ENCODE assay signal across 11 cellular contexts in genomic region chr12:3218846-3219632, GRCh38.
A peak's percentile ranks its signal among the peaks of the same experiment; 100 is the strongest.
DNase-seq lines count a peak whose midpoint lies in the region; ATAC-seq, FAIRE-seq and TF ChIP-seq lines count a peak whose summit lies in the region.
"Had no signal": no experiment of that assay in that cellular context is flagged by ENCODE, and none has a peak within 500 bp of the region (broad histone marks: within the 10 kb centered on the region; RNA-seq: fewer than 3 reads in every experiment).

No MANE protein-coding gene starts in this region.

- H2AFZ ChIP-seq in endothelial cell of umbilical vein (ENCODE audit: low read depth, low read length), result no peak overlapping the region

- WGBS in prostate gland, result 44% methylated on average over 18 of the region's 18 CpGs

- POLR2A ChIA-PET in endothelial cell of umbilical vein (lab: Charles Lee), result no interaction called here

- BruUV-seq in endothelial cell of umbilical vein (replicated peaks; lab: Mats Ljungman, UMichigan), result no TSS peak

- no peaks in the 10 kb centered on the region for H3K79me2 ChIP-seq in endothelial cell of umbilical vein (ENCODE audit: control insufficient read depth, insufficient read depth, low read length)

- no peaks in the 10 kb centered on the region for H3K36me3 ChIP-seq in BLaER1
- no peaks in the 10 kb centered on the region for H3K36me3 ChIP-seq in endothelial cell of umbilical vein (ENCODE audit: control insufficient read depth in 2 of 2, extremely low read depth in 1 of 2, insufficient read depth in 2 of 2, low read length in 2 of 2)
- H3K36me3 ChIP-seq in prostate gland, result no peaks in the 10 kb centered on the region

- intact Hi-C loops in endothelial cell of umbilical vein (cut with micrococcal nuclease) (loop anchor here (5.0 kb wide), 4 partner anchors 58 to 147 kb away; no protein-coding TSS in a partner anchor), prostate gland (cut with DNase I) (no loop called here)

- no peak for ATAC-seq in HG02884 (IDR thresholded peaks at IDR 0.05; ENCODE audit: unreplicated experiment)

- no peaks in the 10 kb centered on the region for H4K20me1 ChIP-seq in BLaER1
- H4K20me1 ChIP-seq in endothelial cell of umbilical vein (replicated peaks; ENCODE audit: control insufficient read depth, extremely low read depth, insufficient read depth, low read length), result no peaks in the 10 kb centered on the region

- peak; percentile 76 for DNase-seq in NCI-H2171 treated with DMSO at 0.1 percent for 48 hours (lab: John Stamatoyannopoulos, UW)
- DNase-seq in endothelial cell of umbilical vein (ENCODE audit: low read depth, low spot score), result no peak
- no peak for DNase-seq in prostate gland (ENCODE audit: low spot score)
- DNase-seq in effector CD4-positive, alpha-beta T cell, result no peak
- DNase-seq in NCI-H2227 treated with DMSO at 0.1 percent for 48 hours (lab: John Stamatoyannopoulos, UW), result no peak
- DNase-seq in NCI-H82 (lab: John Stamatoyannopoulos, UW), result no peak
- DNase-seq: activated naive CD4-positive, alpha-beta T cell treated with Interleukin-2 at 50 U/mL for 16 hours; SHP77 treated with DMSO at 0.1 percent for 48 hours; stimulated activated CD4-positive, alpha-beta T cell treated with anti-CD3 and anti-CD28 coated beads, Interleukin-2, amount 100 ng/mL, for 24 hours had no signal

- peak overlapping the region; percentile 83 for H3K9ac ChIP-seq in BLaER1
- peak overlapping the region; percentile 29 for H3K9ac ChIP-seq in endothelial cell of umbilical vein (replicated peaks; ENCODE audit: extremely low read depth, insufficient read depth, low read length)

- H3K4me3 ChIP-seq in BLaER1 (peak overlapping the region; percentile 60), endothelial cell of umbilical vein (replicated peaks in 1 of 3; ENCODE audit: insufficient read depth in 1 of 3, low read depth in 1 of 3, low read length in 3 of 3) (no peak overlapping the region), prostate gland (no peak overlapping the region)

- dilution Hi-C loops in endothelial cell of umbilical vein (cut with MboI; ENCODE audit: extremely low pct_ligation_motif_present, low sequenced_read_pairs), result no loop called here

- H3K4me2 ChIP-seq in BLaER1 (peak overlapping the region; percentile 97), endothelial cell of umbilical vein (ENCODE audit: insufficient read depth, low read length) (peak overlapping the region; percentile 5)

- H3K27me3 ChIP-seq in BLaER1, result no peaks in the 10 kb centered on the region
- H3K27me3 ChIP-seq in endothelial cell of umbilical vein (ENCODE audit: control insufficient read depth in 2 of 2, insufficient read depth in 2 of 2, low read length in 2 of 2), result no peaks in the 10 kb centered on the region
- H3K27me3 ChIP-seq in prostate gland (replicated peaks; ENCODE audit: insufficient read depth), result no peaks in the 10 kb centered on the region

- H3K4me1 ChIP-seq in BLaER1, result peaks cover 100% of the 10 kb centered on the region
- peaks cover 29% of the 10 kb centered on the region for H3K4me1 ChIP-seq in endothelial cell of umbilical vein (ENCODE audit: control insufficient read depth, extremely low read depth, insufficient read depth, low read length)
- peaks cover 24% of the 10 kb centered on the region for H3K4me1 ChIP-seq in prostate gland (replicated peaks)

- H3K27ac ChIP-seq in BLaER1 (peak overlapping the region; percentile 95), endothelial cell of umbilical vein (ENCODE audit: insufficient read depth, low read depth, low read length) (peak overlapping the region; percentile 65), prostate gland (peak overlapping the region; percentile 59 to 60)

- TF ChIP-seq CTCF in endothelial cell of umbilical vein (IDR thresholded peaks at IDR 0.05; ENCODE audit: extremely low read depth in 1 of 2, insufficient read depth in 1 of 2, low read depth in 1 of 2, low read length in 2 of 2), result no peak
- TF ChIP-seq CTCF in prostate gland (IDR thresholded peaks at IDR 0.05), result no peak

- peak; percentile 4 for FAIRE-seq in endothelial cell of umbilical vein (lab: Jason Lieb, UNC)

- no peaks in the 10 kb centered on the region for H3K9me1 ChIP-seq in endothelial cell of umbilical vein (replicated peaks; ENCODE audit: control insufficient read depth, extremely low read depth, insufficient read depth, low read length)

- TF ChIP-seq POLR2A in endothelial cell of umbilical vein (IDR thresholded peaks at IDR 0.05; ENCODE audit: low read depth, low read length) (no peak), prostate gland (IDR thresholded peaks at IDR 0.05) (no peak)

- H3K9me3 ChIP-seq in BLaER1 (no peaks in the 10 kb centered on the region), endothelial cell of umbilical vein (replicated peaks; ENCODE audit: control insufficient read depth, insufficient read depth, low read length) (no peaks in the 10 kb centered on the region), prostate gland (no peaks in the 10 kb centered on the region)

- CTCF ChIA-PET in endothelial cell of umbilical vein (lab: Charles Lee), result interaction anchor here (0.8 to 3.0 kb wide), 12 partner anchors 12 to 146 kb away, joined by 3 to 28 read pairs (median 4); no protein-coding TSS in a partner anchor

TF ChIP-seq in endothelial cell of umbilical vein, 7 proteins besides CTCF, POLR2A, EP300 and RAD21:
- TF ChIP-seq GATA2 (IDR thresholded peaks at IDR 0.05; ENCODE audit: insufficient read depth, insufficient read length, low read depth, low read length) (no peak), JUN (IDR thresholded peaks at IDR 0.05; ENCODE audit: borderline replicate concordance, insufficient read depth, insufficient read length, low read depth) (no peak), FOS (IDR thresholded peaks at IDR 0.05; ENCODE audit: borderline replicate concordance, insufficient read depth, low read length) (no peak), POLR2AphosphoS5 (IDR thresholded peaks at IDR 0.05; ENCODE audit: insufficient read depth, low read depth, low read length) (no peak), EZH2 (IDR thresholded peaks at IDR 0.05; ENCODE audit: borderline replicate concordance, low read depth, low read length, severe bottlenecking) (no peak), MAX (IDR thresholded peaks at IDR 0.05; ENCODE audit: insufficient read depth, insufficient read length) (no peak), MYC (IDR thresholded peaks at IDR 0.05; ENCODE audit: low read depth, low read length) (no peak)
